28 cellular contexts compared by ENCODE assay signal in the genomic region with DNA sequence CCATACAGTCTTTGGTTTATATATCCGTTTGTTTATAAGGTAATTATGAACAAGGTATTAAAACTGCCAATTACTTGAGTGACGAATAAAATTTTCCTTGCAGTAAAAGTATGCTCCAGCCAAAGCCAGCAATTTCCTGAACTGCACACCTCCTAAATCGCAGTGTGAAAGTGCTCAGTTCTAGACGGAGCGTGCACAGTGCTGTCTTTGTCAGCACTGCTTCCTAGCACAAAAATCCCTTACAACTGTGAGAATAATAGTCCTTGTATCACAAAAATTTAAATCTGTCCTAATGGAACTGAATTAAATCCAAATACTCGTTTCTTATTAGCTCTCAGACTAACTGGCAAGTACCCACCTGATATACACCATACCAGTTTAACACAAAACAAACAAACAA. TPM values are rescaled to one million over a fixed set of nuclear protein-coding genes. Genes with fewer than 3 reads are reported as not detected.
DNase-seq lines count a peak whose midpoint lies in the region; ATAC-seq, FAIRE-seq and TF ChIP-seq lines count a peak whose summit lies in the region.
"Had no signal": no experiment of that assay in that cellular context is flagged by ENCODE, and none has a peak within 500 bp of the region (broad histone marks: within the 10 kb centered on the region; RNA-seq: fewer than 3 reads in every experiment).

No MANE protein-coding gene starts in this region.

- H3K27me3 Mint-ChIP-seq in Calu3 (ENCODE audit: unreplicated experiment), result no peaks in the 10 kb centered on the region
- H3K27me3 Mint-ChIP-seq: activated CD4-positive, alpha-beta memory T cell treated with anti-CD3 and anti-CD28 coated beads for 36 hours; activated naive CD8-positive, alpha-beta T cell treated with anti-CD3 and anti-CD28 coated beads, Interleukin-2, amount 10 ng/mL, durations not matched to agents 7 days and 5 days; CD4-positive, alpha-beta T cell had no signal

- H3K27ac ChIP-seq in caudate nucleus (ENCODE audit: low read depth, low read length) (peak overlapping the region; percentile 88), HepG2 (ENCODE audit: extremely low read length, insufficient read depth, low read length) (no peak overlapping the region), uterus (no peak overlapping the region)
- H3K27ac ChIP-seq: transverse colon had no signal

- peak overlapping the region; percentile 61 for H3K4me3 Mint-ChIP-seq in Calu3 (ENCODE audit: low read depth, unreplicated experiment)
- H3K4me3 Mint-ChIP-seq: activated CD4-positive, alpha-beta memory T cell treated with anti-CD3 and anti-CD28 coated beads for 36 hours; activated naive CD8-positive, alpha-beta T cell treated with anti-CD3 and anti-CD28 coated beads, Interleukin-2, amount 10 ng/mL, durations not matched to agents 7 days and 5 days; CD4-positive, alpha-beta T cell had no signal

- TF ChIP-seq POLR2A in HepG2 (IDR thresholded peaks at IDR 0.05; ENCODE audit: insufficient read depth in 1 of 2, low read depth in 2 of 2, low read length in 2 of 2) (no peak), uterus (IDR thresholded peaks at IDR 0.05) (no peak)

- ATAC-seq in HepG2, result no peak
- ATAC-seq: activated CD4-positive, CD25-positive, alpha-beta regulatory T cell treated with anti-CD3 and anti-CD28 coated beads, Interleukin-2, amount 50 U/mL, for 24 hours; heart right ventricle; left cardiac atrium; stimulated activated naive CD8-positive, alpha-beta T cell treated with anti-CD3 and anti-CD28 coated beads, Interleukin-15, Interleukin-2, amounts not matched to agents 100 U/mL and 50 U/mL, for 24 hours had no signal

- H3K9ac ChIP-seq in HepG2 (ENCODE audit: insufficient read depth, low read depth, low read length), result no peak overlapping the region

- in situ Hi-C loops in HepG2 (cut with HindIII; ENCODE audit: extremely low pct_ligation_motif_present, low pct_unique_long_range_greater_than_20kb), result no loop called here

- no peak for TF ChIP-seq RAD21 in HepG2 (CRISPR knock-in tag; IDR thresholded peaks at IDR 0.05)

- H4K20me1 ChIP-seq in HepG2 (ENCODE audit: insufficient read depth, low read length), result no peaks in the 10 kb centered on the region

- H3K36me3 ChIP-seq in HepG2 (replicated peaks in 1 of 2; ENCODE audit: control insufficient read depth in 1 of 2, insufficient read depth in 2 of 2, low read length in 2 of 2) (peaks cover 0 to 10% of the 10 kb centered on the region in 2 experiments; a peak in 3 of 5 replicates), uterus (no peaks in the 10 kb centered on the region)

- no peak overlapping the region for H3K4me2 ChIP-seq in HepG2 (ENCODE audit: low read depth, low read length)

- H2AFZ ChIP-seq in HepG2 (ENCODE audit: low read length), result no peak overlapping the region

- no TSS peak for BruUV-seq in Calu3 (replicated peaks; lab: Mats Ljungman, UMichigan)
- BruUV-seq in HepG2 (replicated peaks; lab: Mats Ljungman, UMichigan), result no TSS peak

- WGBS in HepG2 (ENCODE audit: low lambda C conversion rate), result 98% methylated on average over 6 of the region's 6 CpGs

- no peak overlapping the region for H3K27ac Mint-ChIP-seq in Calu3 (ENCODE audit: unreplicated experiment)
- H3K27ac Mint-ChIP-seq: activated CD4-positive, alpha-beta memory T cell treated with anti-CD3 and anti-CD28 coated beads for 36 hours; activated naive CD8-positive, alpha-beta T cell treated with anti-CD3 and anti-CD28 coated beads, Interleukin-2, amount 10 ng/mL, durations not matched to agents 7 days and 5 days; CD4-positive, alpha-beta T cell had no signal

- no peaks in the 10 kb centered on the region for H3K9me3 Mint-ChIP-seq in Calu3 (ENCODE audit: low read depth, unreplicated experiment)
- H3K9me3 Mint-ChIP-seq: activated CD4-positive, alpha-beta memory T cell treated with anti-CD3 and anti-CD28 coated beads for 36 hours; activated naive CD8-positive, alpha-beta T cell treated with anti-CD3 and anti-CD28 coated beads, Interleukin-2, amount 10 ng/mL, durations not matched to agents 7 days and 5 days had no signal

- CTCF ChIA-PET in Calu3 (lab: Charles Lee) (no interaction called here), HepG2 (lab: Yijun Ruan, JAX; ENCODE audit: low intra/inter-chr PET ratio, low total read pairs) (no interaction called here)

- no peak for DNase-seq in Calu3
- peak in 22 of 61 donors; percentile 0 to 55 (median 22) for DNase-seq in caudate nucleus (lab: John Stamatoyannopoulos, UW)
- DNase-seq in head of caudate nucleus, result peak in 33 of 42 donors; percentile 11 to 77 (median 40)
- DNase-seq in pons (ENCODE audit: low spot score), result peak; percentile 93
- no peak for DNase-seq in HepG2 (ENCODE audit: low spot score)
- DNase-seq in urothelium cell line (ENCODE audit: low spot score), result no peak
- no peak for DNase-seq in uterus
- no peak for DNase-seq in activated T-cell treated with anti-CD3 and anti-CD28 coated beads, Interleukin-2, amount 50 U/mL, for 48 hours
- DNase-seq: activated CD4-positive, alpha-beta memory T cell treated with anti-CD3 and anti-CD28 coated beads for 36 hours; activated effector memory CD4-positive, alpha-beta T cell treated with Interleukin-2 at 50 U/mL for 16 hours; activated naive CD8-positive, alpha-beta T cell treated with anti-CD3 and anti-CD28 coated beads, Interleukin-2, amount 10 ng/mL, durations not matched to agents 7 days and 5 days; CD4-positive, alpha-beta T cell; cerebellar nuclear complex; DMS153; GOT3; heart right ventricle; KBM-7; left cardiac atrium; MG63; NCI-H1417; NCI-H2029 treated with DMSO at 0.1 percent for 48 hours; NCI-H226; RPMI8226; stimulated activated naive CD8-positive, alpha-beta T cell treated with anti-CD3 and anti-CD28 coated beads, Interleukin-15, Interleukin-2, amounts not matched to agents 100 U/mL and 50 U/mL, for 24 hours; transverse colon had no signal

- H3K4me1 ChIP-seq in HepG2 (ENCODE audit: insufficient read depth, low read length) (no peaks in the 10 kb centered on the region), uterus (peaks cover 0 to 3% of the 10 kb centered on the region in 2 donors)

- intact Hi-C loops in Calu3 (cut with micrococcal nuclease; ENCODE audit: unreplicated experiment) (loop anchor here (10.0 kb wide), 1 partner anchor 349 kb away; no protein-coding TSS in a partner anchor), head of caudate nucleus (cut with DNase I) (no loop called here), HepG2 (cut with micrococcal nuclease; ENCODE audit: unreplicated experiment) (no loop called here), uterus (cut with DNase I; ENCODE audit: low total_unique reads) (no loop called here)

- FAIRE-seq in HepG2 (lab: Jason Lieb, UNC) (no peak), urothelium cell line (lab: Jason Lieb, UNC) (no peak)
- FAIRE-seq: A204.1, TTC549 had no signal

- no peak overlapping the region for H3K4me3 ChIP-seq in HepG2 (replicated peaks in 1 of 3; ENCODE audit: insufficient read depth in 1 of 3, low read depth in 2 of 3, low read length in 3 of 3)
- H3K4me3 ChIP-seq in uterus, result no peak overlapping the region
- H3K4me3 ChIP-seq: heart right ventricle, MG63, transverse colon had no signal

- H3K79me2 ChIP-seq in HepG2 (ENCODE audit: insufficient read depth, low read length), result no peaks in the 10 kb centered on the region

- peaks cover 88% of the 10 kb centered on the region for H3K36me3 Mint-ChIP-seq in Calu3 (ENCODE audit: insufficient read depth, unreplicated experiment)
- H3K36me3 Mint-ChIP-seq: activated CD4-positive, alpha-beta memory T cell treated with anti-CD3 and anti-CD28 coated beads for 36 hours; activated naive CD8-positive, alpha-beta T cell treated with anti-CD3 and anti-CD28 coated beads, Interleukin-2, amount 10 ng/mL, durations not matched to agents 7 days and 5 days had no signal

- peaks cover 81% of the 10 kb centered on the region for H3K4me1 Mint-ChIP-seq in Calu3 (ENCODE audit: low read depth, unreplicated experiment)
- H3K4me1 Mint-ChIP-seq: activated naive CD8-positive, alpha-beta T cell treated with anti-CD3 and anti-CD28 coated beads, Interleukin-2, amount 10 ng/mL, durations not matched to agents 7 days and 5 days had no signal

- H3K27me3 ChIP-seq in HepG2 (ENCODE audit: control insufficient read depth in 1 of 2, insufficient read depth in 2 of 2, low read length in 2 of 2), result no peaks in the 10 kb centered on the region
- H3K27me3 ChIP-seq in uterus, result no peaks in the 10 kb centered on the region
- H3K27me3 ChIP-seq: heart right ventricle, MG63, transverse colon had no signal

- POLR2A ChIA-PET in HepG2 (lab: Yijun Ruan, JAX), result no interaction called here

- no peaks in the 10 kb centered on the region for H3K9me3 ChIP-seq in HepG2 (ENCODE audit: low read length)
- no peaks in the 10 kb centered on the region for H3K9me3 ChIP-seq in uterus
- H3K9me3 ChIP-seq: heart right ventricle, MG63, transverse colon had no signal

- TF ChIP-seq CTCF in Calu3 (IDR thresholded peaks at IDR 0.05; ENCODE audit: unreplicated experiment), result no peak
- TF ChIP-seq CTCF in HepG2 (CRISPR knock-in tag; IDR thresholded peaks at IDR 0.05), result no peak
- TF ChIP-seq CTCF in uterus (IDR thresholded peaks at IDR 0.05), result no peak

- TF ChIP-seq EP300 in HepG2 (IDR thresholded peaks at IDR 0.05; ENCODE audit: low read depth in 2 of 2, low read length in 2 of 2), result no peak
- no peak for TF ChIP-seq EP300 in HepG2 (CRISPR knock-in tag; IDR thresholded peaks at IDR 0.05; ENCODE audit: borderline replicate concordance)

RNA-seq across cellular contexts. Expression of gene LRIG3, which starts 26.3 kb away (rescaled TPM):
- total RNA-seq in Calu3 (2022), result 261 and 357 TPM in 2 replicates
- total RNA-seq in HepG2 (2016; rRNA removed; fragmentation: Illumina TruSeq; extraction: Trizol), result 9.9 and 17.4 TPM in 2 replicates
- 2.5 and 3.0 TPM in 2 replicates for total RNA-seq in HepG2 (2016; cell fraction: cytosol; rRNA removed; fragmentation: Illumina TruSeq; extraction: Trizol; ENCODE audit: low read depth)
- 9.0 and 13.5 TPM in 2 replicates for total RNA-seq in HepG2 (2016; cell fraction: insoluble cytoplasmic fraction; rRNA removed; fragmentation: Illumina TruSeq; extraction: Trizol)
- 5.6 and 5.9 TPM in 2 replicates for total RNA-seq in HepG2 (2016; cell fraction: membrane; rRNA removed; fragmentation: Illumina TruSeq; extraction: Trizol)
- 29.0 and 31.5 TPM in 2 replicates for total RNA-seq in HepG2 (2016; cell fraction: nucleus; rRNA removed; fragmentation: Illumina TruSeq; extraction: Trizol)
- polyA plus RNA-seq in HepG2 (2011; rRNA removed), result 7.7 TPM in 2 replicates
- 5.6 and 6.5 TPM in 2 replicates for polyA plus RNA-seq in HepG2 (2011; cell fraction: cytosol; rRNA removed)
- 6.5 and 6.7 TPM in 2 replicates for polyA plus RNA-seq in HepG2 (2011; cell fraction: nucleus; rRNA removed)
- 7.2 and 7.6 TPM in 2 replicates for polyA plus RNA-seq in HepG2 (2012)
- 0.49 and 0.58 TPM in 2 replicates for polyA plus RNA-seq in HepG2 (2016; cell fraction: cytosol; fragmentation: Illumina TruSeq; extraction: Trizol; ENCODE audit: low read depth)
- 4.9 and 6.3 TPM in 2 replicates for polyA plus RNA-seq in HepG2 (2016; cell fraction: insoluble cytoplasmic fraction; fragmentation: Illumina TruSeq; extraction: Trizol; ENCODE audit: low read depth)
- polyA plus RNA-seq in HepG2 (2016; cell fraction: membrane; fragmentation: Illumina TruSeq; extraction: Trizol; ENCODE audit: low read depth), result 0.96 and 1.0 TPM in 2 replicates
- 10.9 and 12.4 TPM in 2 replicates for polyA plus RNA-seq in HepG2 (2016; cell fraction: nucleus; fragmentation: Illumina TruSeq; extraction: Trizol; ENCODE audit: insufficient read depth, low read depth)
- 16.2 and 25.7 TPM in 2 replicates for polyA minus RNA-seq in HepG2 (2011; rRNA and poly(A)+ RNA removed; ENCODE audit: low replicate concordance)
- polyA minus RNA-seq in HepG2 (2011; cell fraction: cytosol; rRNA and poly(A)+ RNA removed), result 6.6 and 7.4 TPM in 2 replicates
- 51.0 and 58.3 TPM in 2 replicates for polyA minus RNA-seq in HepG2 (2011; cell fraction: nucleus; rRNA and poly(A)+ RNA removed)
- 100 to 1,000 TPM in 1 of 4 donors, 10 to 100 TPM in 3; 42.0 to 103 (median 50.2) TPM for total RNA-seq in uterus
- total RNA-seq: activated naive CD8-positive, alpha-beta T cell treated with anti-CD3 and anti-CD28 coated beads, Interleukin-2, amount 10 ng/mL, durations not matched to agents 7 days and 5 days; CD4-positive, alpha-beta T cell had no signal

Comparison
In these comparisons a context has a peak if more than half of its experiments do, and no peak if none do; other contexts are left out.
1. DNase-seq: peak in head of caudate nucleus (33 of 42) and pons (single experiment); none in Calu3 (single experiment), HepG2 (single experiment), urothelium cell line (single experiment), uterus (0 of 2) and activated T-cell treated with anti-CD3 and anti-CD28 coated beads, Interleukin-2, amount 50 U/mL, for 48 hours (0 of 2).